Comparison of ENCODE assay signal across 10 cellular contexts in the genomic region with DNA sequence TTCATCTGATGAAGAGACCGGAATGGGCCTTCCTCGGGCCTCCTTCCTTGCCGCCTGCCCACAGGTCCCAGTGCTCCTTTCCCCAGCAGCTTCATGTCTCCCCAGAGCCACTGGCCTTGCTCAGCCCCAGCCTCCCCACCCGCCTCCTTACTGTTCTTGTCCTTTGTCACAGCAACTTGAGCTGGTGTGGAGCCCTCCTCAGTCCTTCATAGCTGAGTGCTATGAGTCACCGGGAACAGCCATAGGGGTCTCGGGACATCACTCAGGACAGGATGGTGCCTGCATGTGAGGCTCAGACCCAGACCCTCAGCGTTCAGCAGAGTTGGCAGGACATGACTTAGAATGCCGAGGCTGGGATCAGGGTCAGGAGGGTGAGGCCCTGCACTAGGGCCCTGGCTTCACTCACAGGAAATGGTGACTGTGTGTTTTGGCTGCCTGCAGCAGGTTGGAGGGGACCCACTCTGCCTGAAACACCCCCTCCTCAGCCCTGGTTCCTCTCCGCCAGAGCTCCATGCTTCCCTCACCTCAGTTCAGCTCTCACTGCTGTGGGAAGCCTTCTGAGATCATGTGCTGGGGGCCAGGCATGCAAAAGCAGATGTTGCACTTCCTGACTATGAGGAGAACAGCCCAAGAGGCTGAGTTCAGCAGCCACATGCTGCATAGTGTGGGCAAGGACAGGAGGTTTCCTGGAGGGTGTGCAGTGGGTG. TPM values are rescaled to one million over a fixed set of nuclear protein-coding genes. Genes with fewer than 3 reads are reported as not detected.
A peak's percentile ranks its signal among the peaks of the same experiment; 100 is the strongest.
DNase-seq lines count a peak whose midpoint lies in the region; ATAC-seq and TF ChIP-seq lines count a peak whose summit lies in the region.
"Had no signal": no experiment of that assay in that cellular context is flagged by ENCODE, and none has a peak within 500 bp of the region (broad histone marks: within the 10 kb centered on the region; RNA-seq: fewer than 3 reads in every experiment).

No MANE protein-coding gene starts in this region.

- POLR2A ChIA-PET in activated CD4-positive, alpha-beta memory T cell treated with anti-CD3 and anti-CD28 coated beads, Interleukin-2, amount 10 ng/mL, durations not matched to agents 7 days and 5 days (lab: Charles Lee): no interaction called here

- peaks cover 47 to 58% of the 10 kb centered on the region in 2 donors for H3K36me3 Mint-ChIP-seq in stimulated activated naive B cell treated with anti-CD40 and anti-IgM and Interleukin-4, amounts not matched to agents 10 μg/mL and 1 μg/mL and 100 μg/mL, for 72 hours
- peaks cover 59% of the 10 kb centered on the region for H3K36me3 Mint-ChIP-seq in activated T-cell treated with anti-CD3 and anti-CD28 coated beads, Interleukin-2, amount 50 U/mL, for 24 hours (ENCODE audit: low read depth)
- H3K36me3 Mint-ChIP-seq in activated CD4-positive, alpha-beta memory T cell treated with anti-CD3 and anti-CD28 coated beads, Interleukin-2, amount 10 ng/mL, durations not matched to agents 7 days and 5 days (ENCODE audit: low read depth): peaks cover 5% of the 10 kb centered on the region

- DNase-seq in fibroblast of villous mesenchyme (ENCODE audit: low read depth): peak; percentile 55
- no peak for DNase-seq in stimulated activated naive B cell treated with anti-CD40 and anti-IgM and Interleukin-4, amounts not matched to agents 10 μg/mL and 1 μg/mL and 100 μg/mL, for 72 hours
- no peak for DNase-seq in activated T-cell treated with anti-CD3 and anti-CD28 coated beads, Interleukin-2, amount 50 U/mL, for 24 hours
- no peak for DNase-seq in NOMO-1 treated with DMSO at 0.1 percent for 48 hours (lab: John Stamatoyannopoulos, UW; ENCODE audit: unreplicated experiment)
- no peak for DNase-seq in AG08396 (ENCODE audit: low spot score)
- DNase-seq in activated CD4-positive, alpha-beta memory T cell treated with anti-CD3 and anti-CD28 coated beads, Interleukin-2, amount 10 ng/mL, durations not matched to agents 7 days and 5 days: no peak

- CTCF ChIA-PET in activated CD4-positive, alpha-beta memory T cell treated with anti-CD3 and anti-CD28 coated beads, Interleukin-2, amount 10 ng/mL, durations not matched to agents 7 days and 5 days (lab: Charles Lee): interaction anchor here (0.7 to 2.2 kb wide), 7 partner anchors 11 to 827 kb away, joined by 3 to 16 read pairs (median 3); a partner anchor contains a TSS

- H3K27ac Mint-ChIP-seq in stimulated activated naive B cell treated with anti-CD40 and anti-IgM and Interleukin-4, amounts not matched to agents 10 μg/mL and 1 μg/mL and 100 μg/mL, for 72 hours: peak overlapping the region; percentile 82
- no peak overlapping the region for H3K27ac Mint-ChIP-seq in activated T-cell treated with anti-CD3 and anti-CD28 coated beads, Interleukin-2, amount 50 U/mL, for 24 hours
- H3K27ac Mint-ChIP-seq in activated CD4-positive, alpha-beta memory T cell treated with anti-CD3 and anti-CD28 coated beads, Interleukin-2, amount 10 ng/mL, durations not matched to agents 7 days and 5 days: no peak overlapping the region
- H3K27ac Mint-ChIP-seq: activated naive CD4-positive, alpha-beta T cell treated with anti-CD3 and anti-CD28 coated beads, Interleukin-2, amount 50 U/mL, for 24 hours had no signal

- H3K4me3 ChIP-seq in fibroblast of villous mesenchyme (ENCODE audit: low read depth, low read length): no peak overlapping the region

- H3K9me3 Mint-ChIP-seq in stimulated activated naive B cell treated with anti-CD40 and anti-IgM and Interleukin-4, amounts not matched to agents 10 μg/mL and 1 μg/mL and 100 μg/mL, for 72 hours: peaks cover 0 to 2% of the 10 kb centered on the region in 2 donors
- H3K9me3 Mint-ChIP-seq in activated T-cell treated with anti-CD3 and anti-CD28 coated beads, Interleukin-2, amount 50 U/mL, for 24 hours: no peaks in the 10 kb centered on the region
- no peaks in the 10 kb centered on the region for H3K9me3 Mint-ChIP-seq in activated CD4-positive, alpha-beta memory T cell treated with anti-CD3 and anti-CD28 coated beads, Interleukin-2, amount 10 ng/mL, durations not matched to agents 7 days and 5 days
- H3K9me3 Mint-ChIP-seq: activated naive CD4-positive, alpha-beta T cell treated with anti-CD3 and anti-CD28 coated beads, Interleukin-2, amount 50 U/mL, for 24 hours had no signal

- no peak for TF ChIP-seq CTCF in fibroblast of villous mesenchyme (IDR thresholded peaks at IDR 0.05; ENCODE audit: insufficient read depth, low read depth, low read length)

- H3K4me1 Mint-ChIP-seq in stimulated activated naive B cell treated with anti-CD40 and anti-IgM and Interleukin-4, amounts not matched to agents 10 μg/mL and 1 μg/mL and 100 μg/mL, for 72 hours: peaks cover 10 to 18% of the 10 kb centered on the region in 2 donors
- H3K4me1 Mint-ChIP-seq in activated T-cell treated with anti-CD3 and anti-CD28 coated beads, Interleukin-2, amount 50 U/mL, for 24 hours (ENCODE audit: low read depth): peaks cover 1% of the 10 kb centered on the region
- peaks cover 5% of the 10 kb centered on the region for H3K4me1 Mint-ChIP-seq in activated CD4-positive, alpha-beta memory T cell treated with anti-CD3 and anti-CD28 coated beads, Interleukin-2, amount 10 ng/mL, durations not matched to agents 7 days and 5 days

- ATAC-seq in GM19463 (IDR thresholded peaks at IDR 0.05; ENCODE audit: unreplicated experiment) (peak; percentile 56), HG03565 (IDR thresholded peaks at IDR 0.05; ENCODE audit: unreplicated experiment) (peak; percentile 56)
- ATAC-seq in stimulated activated naive B cell treated with anti-CD40 and anti-IgM and Interleukin-4, amounts not matched to agents 10 μg/mL and 1 μg/mL and 100 μg/mL, for 72 hours (replicated peaks): peak; percentile 53 to 62

- H3K4me3 Mint-ChIP-seq in stimulated activated naive B cell treated with anti-CD40 and anti-IgM and Interleukin-4, amounts not matched to agents 10 μg/mL and 1 μg/mL and 100 μg/mL, for 72 hours: no peak overlapping the region
- no peak overlapping the region for H3K4me3 Mint-ChIP-seq in activated T-cell treated with anti-CD3 and anti-CD28 coated beads, Interleukin-2, amount 50 U/mL, for 24 hours
- no peak overlapping the region for H3K4me3 Mint-ChIP-seq in activated CD4-positive, alpha-beta memory T cell treated with anti-CD3 and anti-CD28 coated beads, Interleukin-2, amount 10 ng/mL, durations not matched to agents 7 days and 5 days
- H3K4me3 Mint-ChIP-seq: activated naive CD4-positive, alpha-beta T cell treated with anti-CD3 and anti-CD28 coated beads, Interleukin-2, amount 50 U/mL, for 24 hours had no signal

- H3K27me3 Mint-ChIP-seq in stimulated activated naive B cell treated with anti-CD40 and anti-IgM and Interleukin-4, amounts not matched to agents 10 μg/mL and 1 μg/mL and 100 μg/mL, for 72 hours: no peaks in the 10 kb centered on the region
- H3K27me3 Mint-ChIP-seq in activated T-cell treated with anti-CD3 and anti-CD28 coated beads, Interleukin-2, amount 50 U/mL, for 24 hours: no peaks in the 10 kb centered on the region
- H3K27me3 Mint-ChIP-seq in activated CD4-positive, alpha-beta memory T cell treated with anti-CD3 and anti-CD28 coated beads, Interleukin-2, amount 10 ng/mL, durations not matched to agents 7 days and 5 days: no peaks in the 10 kb centered on the region
- H3K27me3 Mint-ChIP-seq: activated naive CD4-positive, alpha-beta T cell treated with anti-CD3 and anti-CD28 coated beads, Interleukin-2, amount 50 U/mL, for 24 hours had no signal

RNA-seq across cellular contexts. Expression of a gene that starts 40.7 kb away (rescaled TPM):
- total RNA-seq in fibroblast of villous mesenchyme: not detected in 2 replicates
- total RNA-seq in activated CD4-positive, alpha-beta memory T cell treated with anti-CD3 and anti-CD28 coated beads, Interleukin-2, amount 10 ng/mL, durations not matched to agents 7 days and 5 days: not detected
- total RNA-seq: liver had no signal
